21 cellular contexts compared by ENCODE assay signal in the genomic region with DNA sequence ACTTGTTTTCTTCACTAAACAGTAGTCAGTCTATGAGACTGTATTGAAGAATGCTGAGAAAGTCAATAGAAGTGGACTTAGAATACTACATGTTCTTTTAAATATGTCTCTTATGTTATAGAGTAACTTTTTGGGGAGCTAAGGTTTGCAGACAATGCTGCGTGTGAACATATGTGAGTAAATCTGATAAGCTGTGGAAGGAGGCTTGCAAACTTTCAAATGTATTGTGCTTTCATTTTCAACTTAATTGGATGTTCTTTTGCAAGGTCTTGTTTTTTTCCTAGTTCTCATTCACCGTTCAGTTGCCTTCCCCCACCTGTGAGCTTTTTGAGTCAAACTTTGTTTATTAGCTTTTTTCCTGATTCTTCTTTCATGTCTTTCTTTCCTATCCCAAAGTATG.
A peak's percentile ranks its signal among the peaks of the same experiment; 100 is the strongest.
DNase-seq lines count a peak whose midpoint lies in the region; ATAC-seq and TF ChIP-seq lines count a peak whose summit lies in the region.
"Had no signal": no experiment of that assay in that cellular context is flagged by ENCODE, and none has a peak within 500 bp of the region (broad histone marks: within the 10 kb centered on the region; RNA-seq: fewer than 3 reads in every experiment).

No MANE protein-coding gene starts in this region.

- no peaks in the 10 kb centered on the region for H3K27me3 ChIP-seq in CD4-positive, alpha-beta T cell (ENCODE audit: control insufficient read depth, insufficient read depth, low read length)
- H3K27me3 ChIP-seq in CD8-positive, alpha-beta T cell (ENCODE audit: insufficient read depth, low read length), result no peaks in the 10 kb centered on the region
- H3K27me3 ChIP-seq in naive thymus-derived CD4-positive, alpha-beta T cell (ENCODE audit: control insufficient read depth in 2 of 2, insufficient read depth in 2 of 2, low read length in 2 of 2), result no peaks in the 10 kb centered on the region
- H3K27me3 ChIP-seq: colonic mucosa, pancreas, right lobe of liver had no signal

- no peak for TF ChIP-seq CTCF in CD4-positive, alpha-beta T cell (IDR thresholded peaks at IDR 0.05)
- TF ChIP-seq CTCF in CD8-positive, alpha-beta T cell (IDR thresholded peaks at IDR 0.05), result no peak
- TF ChIP-seq CTCF in activated CD8-positive, alpha-beta T cell treated with anti-CD3 and anti-CD28 coated beads for 36 hours (IDR thresholded peaks at IDR 0.05), result no peak

- CTCF ChIA-PET in CD4-positive, alpha-beta T cell (lab: Charles Lee), result interaction anchor here (0.6 to 1.3 kb wide), 2 partner anchors 461 to 591 kb away, joined by 3 read pairs; no protein-coding TSS in a partner anchor
- CTCF ChIA-PET in CD8-positive, alpha-beta T cell (lab: Charles Lee), result interaction anchor here (1.0 to 1.5 kb wide), 2 partner anchors 9 to 590 kb away, joined by 3 to 4 read pairs; no protein-coding TSS in a partner anchor
- CTCF ChIA-PET in activated CD8-positive, alpha-beta T cell treated with anti-CD3 and anti-CD28 coated beads for 36 hours (lab: Charles Lee), result interaction anchor here (0.6 to 1.8 kb wide), 6 partner anchors 10 to 590 kb away, joined by 3 to 8 read pairs (median 4); no protein-coding TSS in a partner anchor
- CTCF ChIA-PET in naive thymus-derived CD4-positive, alpha-beta T cell (lab: Charles Lee), result interaction anchor here (0.6 to 1.2 kb wide), 2 partner anchors 426 to 585 kb away, joined by 3 read pairs; partner anchors contain the start of gene BCL6

- peaks cover 8% of the 10 kb centered on the region for H3K4me1 ChIP-seq in CD8-positive, alpha-beta T cell (ENCODE audit: insufficient read depth, low read length)
- peaks cover 0 to 7% of the 10 kb centered on the region in 2 donors for H3K4me1 ChIP-seq in naive thymus-derived CD4-positive, alpha-beta T cell (ENCODE audit: control insufficient read depth in 2 of 2, insufficient read depth in 2 of 2, low read length in 2 of 2)
- H3K4me1 ChIP-seq: colonic mucosa had no signal

- H3K27ac Mint-ChIP-seq in CD4-positive, alpha-beta T cell, result peak overlapping the region; percentile 9
- peak overlapping the region; percentile 60 for H3K27ac Mint-ChIP-seq in CD8-positive, alpha-beta T cell
- H3K27ac Mint-ChIP-seq in activated CD8-positive, alpha-beta T cell treated with anti-CD3 and anti-CD28 coated beads for 36 hours, result peak overlapping the region; percentile 66
- peak overlapping the region; percentile 1 to 81 (median 40) for H3K27ac Mint-ChIP-seq in naive thymus-derived CD4-positive, alpha-beta T cell
- H3K27ac Mint-ChIP-seq: activated CD4-positive, alpha-beta memory T cell treated with anti-CD3 and anti-CD28 coated beads, Interleukin-2, amount 10 ng/mL, durations not matched to agents 7 days and 5 days; type B pancreatic cell had no signal

- no peak overlapping the region for H3K4me3 ChIP-seq in CD8-positive, alpha-beta T cell (ENCODE audit: low read depth, low read length)
- no peak overlapping the region for H3K4me3 ChIP-seq in naive thymus-derived CD4-positive, alpha-beta T cell (ENCODE audit: low read length)
- H3K4me3 ChIP-seq: colonic mucosa, K562, lung, pancreas, right lobe of liver had no signal

- H3K9me3 Mint-ChIP-seq in CD4-positive, alpha-beta T cell, result no peaks in the 10 kb centered on the region
- no peaks in the 10 kb centered on the region for H3K9me3 Mint-ChIP-seq in CD8-positive, alpha-beta T cell
- no peaks in the 10 kb centered on the region for H3K9me3 Mint-ChIP-seq in activated CD8-positive, alpha-beta T cell treated with anti-CD3 and anti-CD28 coated beads for 36 hours
- no peaks in the 10 kb centered on the region for H3K9me3 Mint-ChIP-seq in naive thymus-derived CD4-positive, alpha-beta T cell
- H3K9me3 Mint-ChIP-seq: activated CD4-positive, alpha-beta memory T cell treated with anti-CD3 and anti-CD28 coated beads, Interleukin-2, amount 10 ng/mL, durations not matched to agents 7 days and 5 days had no signal

- H3K4me1 Mint-ChIP-seq in CD4-positive, alpha-beta T cell (ENCODE audit: low read depth), result peaks cover 41% of the 10 kb centered on the region
- H3K4me1 Mint-ChIP-seq in CD8-positive, alpha-beta T cell (ENCODE audit: low read depth), result peaks cover 38% of the 10 kb centered on the region
- H3K4me1 Mint-ChIP-seq in activated CD8-positive, alpha-beta T cell treated with anti-CD3 and anti-CD28 coated beads for 36 hours (ENCODE audit: low read depth), result peaks cover 39% of the 10 kb centered on the region
- peaks cover 18 to 43% (median 35%) of the 10 kb centered on the region in 7 donors for H3K4me1 Mint-ChIP-seq in naive thymus-derived CD4-positive, alpha-beta T cell

- no peak overlapping the region for H3K27ac ChIP-seq in CD4-positive, alpha-beta T cell (ENCODE audit: low read depth, low read length)
- H3K27ac ChIP-seq in CD8-positive, alpha-beta T cell (ENCODE audit: low read depth, low read length), result no peak overlapping the region
- no peak overlapping the region for H3K27ac ChIP-seq in naive thymus-derived CD4-positive, alpha-beta T cell (ENCODE audit: low read depth, low read length)
- H3K27ac ChIP-seq: colonic mucosa, pancreas, right lobe of liver had no signal

- H3K4me3 Mint-ChIP-seq in CD4-positive, alpha-beta T cell, result peak overlapping the region; percentile 4
- peak overlapping the region; percentile 20 for H3K4me3 Mint-ChIP-seq in CD8-positive, alpha-beta T cell
- H3K4me3 Mint-ChIP-seq in activated CD8-positive, alpha-beta T cell treated with anti-CD3 and anti-CD28 coated beads for 36 hours, result no peak overlapping the region
- peak overlapping the region in 8 of 10 donors; percentile 4 to 65 (median 46) for H3K4me3 Mint-ChIP-seq in naive thymus-derived CD4-positive, alpha-beta T cell
- H3K4me3 Mint-ChIP-seq: activated CD4-positive, alpha-beta memory T cell treated with anti-CD3 and anti-CD28 coated beads, Interleukin-2, amount 10 ng/mL, durations not matched to agents 7 days and 5 days; type B pancreatic cell had no signal

- H3K9me3 ChIP-seq in CD4-positive, alpha-beta T cell (ENCODE audit: control insufficient read depth, low read length), result no peaks in the 10 kb centered on the region
- no peaks in the 10 kb centered on the region for H3K9me3 ChIP-seq in CD8-positive, alpha-beta T cell (ENCODE audit: low read length)
- H3K9me3 ChIP-seq in naive thymus-derived CD4-positive, alpha-beta T cell (ENCODE audit: control insufficient read depth in 2 of 3, low read length in 3 of 3), result no peaks in the 10 kb centered on the region
- H3K9me3 ChIP-seq: colonic mucosa, pancreas, right lobe of liver had no signal

- no peaks in the 10 kb centered on the region for H3K36me3 Mint-ChIP-seq in CD4-positive, alpha-beta T cell (ENCODE audit: low read depth)
- peaks cover 5% of the 10 kb centered on the region for H3K36me3 Mint-ChIP-seq in CD8-positive, alpha-beta T cell
- H3K36me3 Mint-ChIP-seq in activated CD8-positive, alpha-beta T cell treated with anti-CD3 and anti-CD28 coated beads for 36 hours (ENCODE audit: low read depth), result peaks cover 11% of the 10 kb centered on the region
- peaks cover 0 to 31% (median 10%) of the 10 kb centered on the region in 5 donors for H3K36me3 Mint-ChIP-seq in naive thymus-derived CD4-positive, alpha-beta T cell

- no peak for ATAC-seq in CD4-positive, alpha-beta T cell (ENCODE audit: poor library complexity)
- no peak for ATAC-seq in CD8-positive, alpha-beta T cell
- peak; percentile 53 for ATAC-seq in activated CD8-positive, alpha-beta T cell treated with anti-CD3 and anti-CD28 coated beads for 36 hours
- no peak for ATAC-seq in naive thymus-derived CD4-positive, alpha-beta T cell
- no peak for ATAC-seq in HG03095 (IDR thresholded peaks at IDR 0.05; ENCODE audit: unreplicated experiment)
- ATAC-seq: K562, pancreas, right lobe of liver had no signal

- no peaks in the 10 kb centered on the region for H3K27me3 Mint-ChIP-seq in CD4-positive, alpha-beta T cell
- H3K27me3 Mint-ChIP-seq in CD8-positive, alpha-beta T cell (ENCODE audit: low read depth), result no peaks in the 10 kb centered on the region
- no peaks in the 10 kb centered on the region for H3K27me3 Mint-ChIP-seq in activated CD8-positive, alpha-beta T cell treated with anti-CD3 and anti-CD28 coated beads for 36 hours
- peaks cover 0 to 2% (median 0%) of the 10 kb centered on the region in 5 donors for H3K27me3 Mint-ChIP-seq in naive thymus-derived CD4-positive, alpha-beta T cell
- H3K27me3 Mint-ChIP-seq: type B pancreatic cell had no signal

- no peaks in the 10 kb centered on the region for H3K36me3 ChIP-seq in CD8-positive, alpha-beta T cell (ENCODE audit: insufficient read depth, low read length)
- no peaks in the 10 kb centered on the region for H3K36me3 ChIP-seq in naive thymus-derived CD4-positive, alpha-beta T cell (ENCODE audit: control insufficient read depth in 2 of 3, insufficient read depth in 3 of 3, low read length in 3 of 3)
- H3K36me3 ChIP-seq: colonic mucosa, pancreas, right lobe of liver had no signal

- intact Hi-C loops in CD4-positive, alpha-beta T cell (cut with DNase I, micrococcal nuclease), result no loop called here
- intact Hi-C loops in CD8-positive, alpha-beta T cell (cut with DNase I, micrococcal nuclease), result no loop called here
- intact Hi-C loops in activated CD8-positive, alpha-beta T cell treated with anti-CD3 and anti-CD28 coated beads for 36 hours (cut with micrococcal nuclease), result loop anchor here (10.0 kb wide), 2 partner anchors 585 to 625 kb away; partner anchors contain the start of gene BCL6
- intact Hi-C loops in naive thymus-derived CD4-positive, alpha-beta T cell (cut with micrococcal nuclease), result no loop called here

- POLR2A ChIA-PET in CD4-positive, alpha-beta T cell (lab: Charles Lee), result no interaction called here
- POLR2A ChIA-PET in CD8-positive, alpha-beta T cell (lab: Charles Lee), result interaction anchor here (1.0 kb wide), 1 partner anchor 10 kb away, joined by 3 read pairs; no protein-coding TSS in a partner anchor
- POLR2A ChIA-PET in activated CD8-positive, alpha-beta T cell treated with anti-CD3 and anti-CD28 coated beads for 36 hours (lab: Charles Lee), result interaction anchor here (1.0 to 2.4 kb wide), 3 partner anchors 9 to 45 kb away, joined by 4 to 7 read pairs (median 6); no protein-coding TSS in a partner anchor
- POLR2A ChIA-PET in naive thymus-derived CD4-positive, alpha-beta T cell (lab: Charles Lee), result no interaction called here

- DNase-seq in CD4-positive, alpha-beta T cell, result no peak
- DNase-seq in CD8-positive, alpha-beta T cell, result no peak
- DNase-seq in activated CD8-positive, alpha-beta T cell treated with anti-CD3 and anti-CD28 coated beads for 36 hours, result no peak
- peak in 1 of 9 donors; percentile 19 for DNase-seq in naive thymus-derived CD4-positive, alpha-beta T cell
- no peak for DNase-seq in HUDEP-2 (lab: John Stamatoyannopoulos, UW; ENCODE audit: unreplicated experiment in 76 of 76)
- no peak for DNase-seq in AG08395 (ENCODE audit: low spot score)
- DNase-seq: activated CD4-positive, alpha-beta memory T cell treated with anti-CD3 and anti-CD28 coated beads, Interleukin-2, amount 10 ng/mL, durations not matched to agents 7 days and 5 days; activated effector memory CD4-positive, alpha-beta T cell treated with anti-CD3 and anti-CD28 coated beads, Interleukin-2, amount 50 U/mL, for 16 hours; Calu3; colonic mucosa; hippocampal formation; NCI-H1092; NCI-H2029 treated with DMSO at 0.1 percent for 48 hours; NCI-H446 treated with DMSO at 0.1 percent for 48 hours; pancreas; right lobe of liver; stimulated activated naive CD4-positive, alpha-beta T cell had no signal

Comparison
In these comparisons a context has a peak if more than half of its experiments do, and no peak if none do; other contexts are left out.
1. H3K27ac Mint-ChIP-seq: peak in every context shown above with its lines; median percentile 66 in activated CD8-positive, alpha-beta T cell treated with anti-CD3 and anti-CD28 coated beads for 36 hours; 60 in CD8-positive, alpha-beta T cell; 40 in naive thymus-derived CD4-positive, alpha-beta T cell; 9 in CD4-positive, alpha-beta T cell.
2. POLR2A ChIA-PET loops: an anchor here in CD8-positive, alpha-beta T cell (1.0 kb wide) and activated CD8-positive, alpha-beta T cell treated with anti-CD3 and anti-CD28 coated beads for 36 hours (1.0 to 2.4 kb wide); none called in CD4-positive, alpha-beta T cell and naive thymus-derived CD4-positive, alpha-beta T cell.